ENCODE assay signal across 8 cellular contexts in the genomic region with DNA sequence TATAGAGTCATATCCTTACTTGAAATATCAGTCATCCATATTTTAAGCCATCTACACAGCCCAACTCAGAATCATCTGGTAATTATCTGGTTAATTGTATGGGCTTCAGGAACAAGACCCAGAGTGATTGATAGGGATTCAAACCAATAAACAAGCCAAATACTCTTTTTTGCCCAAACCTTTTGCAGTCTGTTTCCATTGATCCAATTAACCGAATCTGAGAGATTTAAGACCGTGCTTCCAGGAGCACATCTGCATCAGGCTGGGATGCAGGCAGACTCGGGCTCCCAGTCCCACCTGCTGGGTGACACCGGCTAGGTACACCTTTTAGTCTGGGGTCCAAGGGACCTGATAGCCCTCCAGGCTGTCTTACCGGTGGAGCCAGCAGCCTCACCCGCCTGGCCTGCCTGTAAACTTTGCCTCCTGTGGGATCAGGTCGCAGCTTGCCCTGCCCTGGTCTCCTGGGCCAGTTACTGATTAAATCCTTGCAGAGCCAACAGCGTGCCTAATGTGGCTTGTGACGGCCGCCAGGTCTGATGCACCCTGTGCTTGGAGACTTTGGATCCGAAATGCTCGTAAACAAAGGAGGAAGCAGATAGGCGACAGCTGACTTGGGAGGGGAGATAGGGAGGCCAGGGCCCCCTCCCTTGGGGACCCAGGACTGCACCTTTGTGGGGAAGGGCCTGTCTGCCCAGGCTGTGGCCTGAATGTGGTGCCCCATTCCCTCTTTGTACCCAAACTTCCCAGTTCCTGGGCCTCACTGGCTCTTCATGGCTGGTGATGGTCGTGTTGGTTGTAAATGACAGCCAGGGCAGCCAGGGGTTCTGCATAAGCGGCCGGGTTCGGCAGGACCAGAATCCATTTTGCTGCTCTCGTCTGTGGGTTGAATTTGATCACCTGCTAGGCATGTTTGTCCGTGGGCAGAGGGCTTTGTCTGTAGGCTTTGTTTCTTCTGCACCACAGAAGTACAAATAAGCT. TPM values are rescaled to one million over a fixed set of nuclear protein-coding genes. Genes with fewer than 3 reads are reported as not detected.
DNase-seq lines count a peak whose midpoint lies in the region; ATAC-seq and TF ChIP-seq lines count a peak whose summit lies in the region.
"Had no signal": no experiment of that assay in that cellular context is flagged by ENCODE, and none has a peak within 500 bp of the region (broad histone marks: within the 10 kb centered on the region; RNA-seq: fewer than 3 reads in every experiment).

No MANE protein-coding gene starts in this region.

- TF ChIP-seq CTCF in HFF-Myc (IDR thresholded peaks at IDR 0.05; ENCODE audit: low read depth, low read length, missing control alignments) (no peak), OCI-LY7 (conservative IDR thresholded peaks at IDR 0.05; ENCODE audit: low read length) (no peak), A673 (conservative IDR thresholded peaks at IDR 0.05; ENCODE audit: low read depth, low read length) (no peak)

- no peaks in the 10 kb centered on the region for H3K27me3 ChIP-seq in esophagus (ENCODE audit: control insufficient read depth in 1 of 2, insufficient read depth in 2 of 2, low read length in 2 of 2)
- H3K27me3 ChIP-seq in rectal smooth muscle tissue (ENCODE audit: control insufficient read depth, insufficient read depth, low read length), result no peaks in the 10 kb centered on the region
- H3K27me3 ChIP-seq in A673 (replicated peaks; ENCODE audit: insufficient read depth, low read depth, low read length, poor library complexity), result no peaks in the 10 kb centered on the region

- H3K4me1 ChIP-seq in OCI-LY7 (ENCODE audit: insufficient read depth, low read length, poor library complexity, severe bottlenecking) (peaks cover 64% of the 10 kb centered on the region), esophagus (ENCODE audit: control insufficient read depth in 2 of 2, insufficient read depth in 2 of 2, low read length in 1 of 2) (peaks cover 5 to 30% of the 10 kb centered on the region in 2 donors), rectal smooth muscle tissue (ENCODE audit: control insufficient read depth, insufficient read depth, low read length) (peaks cover 11% of the 10 kb centered on the region), A673 (ENCODE audit: insufficient read depth, low read length, poor library complexity, severe bottlenecking) (peaks cover 13% of the 10 kb centered on the region)

- H3K9me3 ChIP-seq in OCI-LY7 (ENCODE audit: low read length) (no peaks in the 10 kb centered on the region), esophagus (ENCODE audit: control insufficient read depth in 2 of 2, insufficient read depth in 1 of 2, low read depth in 1 of 2, low read length in 1 of 2) (no peaks in the 10 kb centered on the region), A673 (ENCODE audit: low read depth, low read length, poor library complexity, severe bottlenecking) (no peaks in the 10 kb centered on the region)

- H2AFZ ChIP-seq in OCI-LY7 (ENCODE audit: low read length), result no peak overlapping the region

- BruUV-seq in OCI-LY7 (replicated peaks; lab: Mats Ljungman, UMichigan), result no TSS peak
- BruUV-seq in A673 (replicated peaks; lab: Mats Ljungman, UMichigan), result no TSS peak

- H3K27ac ChIP-seq in OCI-LY7 (ENCODE audit: low read depth, low read length, poor library complexity, severe bottlenecking), result no peak overlapping the region
- H3K27ac ChIP-seq in esophagus (ENCODE audit: low read depth in 2 of 2, low read length in 1 of 2), result peak overlapping the region; percentile 96 to 97
- peak overlapping the region; percentile 60 for H3K27ac ChIP-seq in rectal smooth muscle tissue (ENCODE audit: low read depth, low read length)
- H3K27ac ChIP-seq in A673 (ENCODE audit: low read depth, low read length, poor library complexity, severe bottlenecking), result no peak overlapping the region

- peaks cover 12% of the 10 kb centered on the region for H4K20me1 ChIP-seq in OCI-LY7 (ENCODE audit: insufficient read depth, low read length)

- POLR2A ChIA-PET in OCI-LY7 (lab: Charles Lee) (no interaction called here), A673 (lab: Charles Lee; ENCODE audit: low non-redundant PET) (no interaction called here)

- H3K79me2 ChIP-seq in OCI-LY7 (ENCODE audit: insufficient read depth, low read depth, low read length), result peaks cover 82% of the 10 kb centered on the region

- intact Hi-C loops in OCI-LY7 (cut with micrococcal nuclease; ENCODE audit: unreplicated experiment) (loop anchor here (2.0 kb wide), 1 partner anchor 22 kb away; no protein-coding TSS in a partner anchor), A673 (cut with micrococcal nuclease; ENCODE audit: unreplicated experiment) (no loop called here)

- CTCF ChIA-PET in OCI-LY7 (lab: Charles Lee; ENCODE audit: unreplicated experiment) (no interaction called here), A673 (lab: Charles Lee) (no interaction called here)

- H3K36me3 ChIP-seq in OCI-LY7 (ENCODE audit: insufficient read depth, low read length), result peaks cover 10% of the 10 kb centered on the region; the same call in 1 of the 2 replicates
- peaks cover 0 to 2% of the 10 kb centered on the region in 2 donors for H3K36me3 ChIP-seq in esophagus (ENCODE audit: control insufficient read depth in 2 of 2, insufficient read depth in 2 of 2, low read length in 1 of 2)
- H3K36me3 ChIP-seq in rectal smooth muscle tissue (ENCODE audit: control insufficient read depth, insufficient read depth, low read length), result no peaks in the 10 kb centered on the region
- H3K36me3 ChIP-seq in A673 (ENCODE audit: insufficient read depth, low read length, poor library complexity, severe bottlenecking), result no peaks in the 10 kb centered on the region

- H3K9ac ChIP-seq in rectal smooth muscle tissue (ENCODE audit: low read length), result peak overlapping the region; percentile 74

- H3K4me3 ChIP-seq in HFF-Myc (replicated peaks; ENCODE audit: low read depth, low read length) (peak overlapping the region; percentile 92), OCI-LY7 (ENCODE audit: low read depth, low read length, poor library complexity, severe bottlenecking) (no peak overlapping the region), esophagus (ENCODE audit: low read depth in 1 of 2, low read length in 2 of 2) (peak overlapping the region; percentile 77 to 90), rectal smooth muscle tissue (ENCODE audit: low read length) (peak overlapping the region; percentile 88), A673 (ENCODE audit: low read depth, low read length, poor library complexity, severe bottlenecking) (no peak overlapping the region)

- peak overlapping the region; percentile 86 for H3K4me2 ChIP-seq in OCI-LY7 (ENCODE audit: low read length)

- no peak for ATAC-seq in HG03565 (IDR thresholded peaks at IDR 0.05; ENCODE audit: unreplicated experiment)

- no peaks in the 10 kb centered on the region for H3K9me2 ChIP-seq in OCI-LY7 (ENCODE audit: insufficient read depth, low read length)

- no peak for DNase-seq in HFF-Myc (ENCODE audit: extremely low read depth, low read depth)
- DNase-seq in OCI-LY7 (ENCODE audit: low spot score), result no peak
- no peak for DNase-seq in A673 (ENCODE audit: low spot score)
- DNase-seq in NCI-H2227 (lab: John Stamatoyannopoulos, UW; ENCODE audit: unreplicated experiment), result no peak
- DNase-seq: NCI-H1436 had no signal

- WGBS in esophagus, 2 donors, result 42% methylated on average over 19 of the region's 19 CpGs

RNA-seq across cellular contexts. Expression of a gene that starts 3.8 kb away (rescaled TPM):
- 15.4 and 22.6 TPM in 2 replicates for total RNA-seq in OCI-LY7 (2014; rRNA removed; shearing (Covaris generic))
- 67.5 and 70.3 TPM in 2 replicates for total RNA-seq in OCI-LY7 (2022)
- 10 to 100 TPM; 16.9 to 19.3 TPM for polyA plus RNA-seq in esophagus
- total RNA-seq in A673 (2021), result 24.7 and 25.5 TPM in 2 replicates

Comparison
In these comparisons a context has a peak if more than half of its experiments do, and no peak if none do; other contexts are left out.
1. H3K4me3 ChIP-seq: peak in HFF-Myc (single experiment), esophagus (2 of 2) and rectal smooth muscle tissue (single experiment); none in OCI-LY7 (single experiment) and A673 (single experiment).
2. H3K27ac ChIP-seq: peak in esophagus (2 of 2) and rectal smooth muscle tissue (single experiment); none in OCI-LY7 (single experiment) and A673 (single experiment).